ENCODE assay signal across 14 cellular contexts in the genomic region with DNA sequence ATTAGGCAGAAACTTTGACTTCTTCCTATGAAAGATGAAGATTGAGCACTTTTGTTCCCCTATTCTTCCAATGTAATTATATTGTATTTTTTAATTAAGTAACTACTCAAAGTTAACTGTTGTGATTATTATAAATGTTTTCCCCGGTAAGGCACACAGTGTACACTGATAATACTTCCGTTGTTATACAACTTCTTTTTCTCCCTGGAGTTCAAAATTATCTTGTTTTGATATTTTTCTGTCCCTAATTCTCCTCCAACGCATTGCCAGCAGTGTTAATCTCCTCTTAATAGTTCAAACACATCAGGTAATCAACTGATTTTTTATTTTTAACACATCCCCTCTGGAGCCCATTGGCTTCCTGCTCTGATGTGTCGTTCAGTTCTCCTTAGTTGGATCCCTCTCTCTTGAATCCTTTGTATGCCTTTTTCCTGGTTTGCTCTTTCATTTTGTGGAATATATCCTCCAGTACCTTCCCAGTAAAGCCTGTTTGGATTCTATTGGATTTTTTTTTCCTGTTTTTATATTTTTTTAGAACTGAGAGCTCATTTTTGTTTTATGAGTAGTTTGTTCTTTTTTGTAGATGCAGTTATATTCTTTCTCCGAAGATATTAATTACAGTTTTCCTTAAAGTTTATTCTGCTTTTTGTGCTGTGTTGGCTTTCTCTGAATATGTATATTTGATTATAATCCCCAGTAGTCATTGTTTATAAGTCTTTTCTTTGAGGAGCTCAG. TPM values are rescaled to one million over a fixed set of nuclear protein-coding genes. Genes with fewer than 3 reads are reported as not detected.
A peak's percentile ranks its signal among the peaks of the same experiment; 100 is the strongest.
DNase-seq lines count a peak whose midpoint lies in the region; ATAC-seq, FAIRE-seq and TF ChIP-seq lines count a peak whose summit lies in the region.
"Had no signal": no experiment of that assay in that cellular context is flagged by ENCODE, and none has a peak within 500 bp of the region (broad histone marks: within the 10 kb centered on the region; RNA-seq: fewer than 3 reads in every experiment).

No MANE protein-coding gene starts in this region.

- H3K4me1 Mint-ChIP-seq in progenitor cell of endocrine pancreas (ENCODE audit: low read depth), result peaks cover 18% of the 10 kb centered on the region
- H3K4me1 Mint-ChIP-seq: immature natural killer cell; naive thymus-derived CD8-positive, alpha-beta T cell had no signal

- peak overlapping the region; percentile 60 for H3K4me2 ChIP-seq in A549

- no peak overlapping the region for H3K27ac Mint-ChIP-seq in progenitor cell of endocrine pancreas
- H3K27ac Mint-ChIP-seq: activated naive CD8-positive, alpha-beta T cell; immature natural killer cell; naive thymus-derived CD8-positive, alpha-beta T cell had no signal

- H3K27me3 Mint-ChIP-seq in progenitor cell of endocrine pancreas, result no peaks in the 10 kb centered on the region
- H3K27me3 Mint-ChIP-seq: activated naive CD8-positive, alpha-beta T cell; naive thymus-derived CD8-positive, alpha-beta T cell had no signal

- peak overlapping the region; percentile 67 to 89 for H3K27ac ChIP-seq in A549
- peak overlapping the region; percentile 90 for H3K27ac ChIP-seq in SJSA1
- peak overlapping the region in 8 of 10 donors; percentile 24 to 75 (median 42) for H3K27ac ChIP-seq in heart right ventricle
- peak overlapping the region; percentile 61 for H3K27ac ChIP-seq in rectal smooth muscle tissue (ENCODE audit: low read depth, low read length)
- H3K27ac ChIP-seq in A673 (ENCODE audit: low read depth, low read length, poor library complexity, severe bottlenecking), result no peak overlapping the region

- no peaks in the 10 kb centered on the region for H3K36me3 ChIP-seq in SJSA1
- H3K36me3 ChIP-seq in heart right ventricle, result no peaks in the 10 kb centered on the region
- H3K36me3 ChIP-seq in rectal smooth muscle tissue (ENCODE audit: control insufficient read depth, insufficient read depth, low read length), result no peaks in the 10 kb centered on the region
- no peaks in the 10 kb centered on the region for H3K36me3 ChIP-seq in A673 (ENCODE audit: insufficient read depth, low read length, poor library complexity, severe bottlenecking)

- H3K27me3 ChIP-seq in SJSA1 (replicated peaks) (no peaks in the 10 kb centered on the region), heart right ventricle (no peaks in the 10 kb centered on the region), rectal smooth muscle tissue (ENCODE audit: control insufficient read depth, insufficient read depth, low read length) (no peaks in the 10 kb centered on the region), A673 (replicated peaks; ENCODE audit: insufficient read depth, low read depth, low read length, poor library complexity) (no peaks in the 10 kb centered on the region)

- TF ChIP-seq EP300 in A549 (IDR thresholded peaks at IDR 0.05), result no peak

- ATAC-seq in A549 (no peak), heart right ventricle (peak in 2 of 8 donors; percentile 6 to 35)
- ATAC-seq: naive thymus-derived CD8-positive, alpha-beta T cell had no signal

- intact Hi-C loops in heart right ventricle (cut with DNase I) (loop anchor here in 2 of 10 donors (5.0 kb wide), 1 partner anchor 37 kb away; a partner anchor contains a TSS), A673 (cut with micrococcal nuclease; ENCODE audit: unreplicated experiment) (no loop called here)

- no peak for TF ChIP-seq POLR2A in A549 (IDR thresholded peaks at IDR 0.05; ENCODE audit: low read length)

- H3K4me3 ChIP-seq in A549, result no peak overlapping the region
- H3K4me3 ChIP-seq in SJSA1, result no peak overlapping the region
- peak overlapping the region in 1 of 10 donors; percentile 16 for H3K4me3 ChIP-seq in heart right ventricle
- no peak overlapping the region for H3K4me3 ChIP-seq in rectal smooth muscle tissue (ENCODE audit: low read length)
- H3K4me3 ChIP-seq in A673 (ENCODE audit: low read depth, low read length, poor library complexity, severe bottlenecking), result no peak overlapping the region

- H3K9ac ChIP-seq in rectal smooth muscle tissue (ENCODE audit: low read length), result no peak overlapping the region

- POLR2A ChIA-PET in A549 (lab: Yijun Ruan, JAX) (no interaction called here), A673 (lab: Charles Lee; ENCODE audit: low non-redundant PET) (no interaction called here)

- H3K9me3 ChIP-seq in A549 (no peaks in the 10 kb centered on the region), SJSA1 (replicated peaks) (no peaks in the 10 kb centered on the region), heart right ventricle (no peaks in the 10 kb centered on the region), A673 (ENCODE audit: low read depth, low read length, poor library complexity, severe bottlenecking) (no peaks in the 10 kb centered on the region)

- H3K9me3 Mint-ChIP-seq in progenitor cell of endocrine pancreas (ENCODE audit: low read depth), result no peaks in the 10 kb centered on the region
- H3K9me3 Mint-ChIP-seq: immature natural killer cell; naive thymus-derived CD8-positive, alpha-beta T cell had no signal

- no TSS peak for BruUV-seq in A673 (replicated peaks; lab: Mats Ljungman, UMichigan)

- peaks cover 83% of the 10 kb centered on the region for H3K4me1 ChIP-seq in A549
- H3K4me1 ChIP-seq in SJSA1 (replicated peaks), result peaks cover 29% of the 10 kb centered on the region
- peaks cover 5 to 63% (median 38%) of the 10 kb centered on the region in 9 donors for H3K4me1 ChIP-seq in heart right ventricle
- peaks cover 31% of the 10 kb centered on the region for H3K4me1 ChIP-seq in rectal smooth muscle tissue (ENCODE audit: control insufficient read depth, insufficient read depth, low read length)
- H3K4me1 ChIP-seq in A673 (ENCODE audit: insufficient read depth, low read length, poor library complexity, severe bottlenecking), result no peaks in the 10 kb centered on the region

- TF ChIP-seq RAD21 in A549 (conservative IDR thresholded peaks at IDR 0.05 in 1 of 2, IDR thresholded peaks at IDR 0.05 in 1 of 2), result no peak

- H3K4me3 Mint-ChIP-seq in progenitor cell of endocrine pancreas (ENCODE audit: low read depth), result no peak overlapping the region
- H3K4me3 Mint-ChIP-seq: activated naive CD8-positive, alpha-beta T cell; immature natural killer cell; naive thymus-derived CD8-positive, alpha-beta T cell had no signal

- TF ChIP-seq CTCF in A549 (IDR thresholded peaks at IDR 0.05) (no peak), heart right ventricle (IDR thresholded peaks at IDR 0.05) (no peak), progenitor cell of endocrine pancreas (IDR thresholded peaks at IDR 0.05; ENCODE audit: unreplicated experiment) (no peak), A673 (conservative IDR thresholded peaks at IDR 0.05; ENCODE audit: low read depth, low read length) (no peak)

- CTCF ChIA-PET in A549 (lab: Yijun Ruan, JAX), result interaction anchor here (0.8 to 1.4 kb wide), 3 partner anchors 20 to 42 kb away, joined by 3 to 8 read pairs (median 4); no protein-coding TSS in a partner anchor
- CTCF ChIA-PET in A673 (lab: Charles Lee), result no interaction called here

- FAIRE-seq in A549 (lab: Jason Lieb, UNC), result no peak
- FAIRE-seq: D721Med had no signal

- 71% methylated on average over 5 of the region's 5 CpGs for WGBS in A549 (ENCODE audit: missing lambda C conversion rate)
- 45 to 56% methylated on average over 5 of the region's 5 CpGs for WGBS in heart right ventricle, 2 donors

- H3K36me3 Mint-ChIP-seq in progenitor cell of endocrine pancreas (ENCODE audit: insufficient read depth), result no peaks in the 10 kb centered on the region

- DNase-seq in A549 (ENCODE audit: low read depth in 1 of 2, low spot score in 1 of 2) (no peak), SJSA1 (ENCODE audit: low read depth in 1 of 2, low spot score in 2 of 2) (peak in 1 of 2 experiments; percentile 68), heart right ventricle (no peak), cortex of kidney (lab: John Stamatoyannopoulos, UW) (no peak), SIG-M5 (lab: John Stamatoyannopoulos, UW) (no peak), progenitor cell of endocrine pancreas (ENCODE audit: low spot score, unreplicated experiment) (no peak), A673 (ENCODE audit: low spot score) (no peak)
- DNase-seq: activated CD8-positive, alpha-beta memory T cell treated with anti-CD3 and anti-CD28 coated beads, Interleukin-2, amount 50 U/mL, for 4 hours; immature natural killer cell; naive thymus-derived CD8-positive, alpha-beta T cell; T-helper 1 cell had no signal

TF ChIP-seq in A549, 52 proteins besides CTCF, POLR2A, EP300 and RAD21 (continues in another document):
- TF ChIP-seq CHD2 (IDR thresholded peaks at IDR 0.05; ENCODE audit: low read length, partially characterized antibody) (no peak), ZFP36 (IDR thresholded peaks at IDR 0.05; ENCODE audit: borderline replicate concordance, partially characterized antibody) (no peak), TP53 (CRISPR knock-in tag; IDR thresholded peaks at IDR 0.05) (no peak), HOXA7 (CRISPR knock-in tag; IDR thresholded peaks at IDR 0.05) (no peak), TFCP2L1 (CRISPR knock-in tag; IDR thresholded peaks at IDR 0.05) (no peak), JUN (IDR thresholded peaks at IDR 0.05) (no peak)

RNA-seq across cellular contexts. Expression of a gene that starts 32.2 kb away (rescaled TPM):
- polyA plus RNA-seq in A549 (2011; rRNA removed) (41.9 and 53.2 TPM in 2 replicates), A549 (2017; fragmentation: RNase III; extraction: RNeasy Plus Mini Kit Qiagen cat#74134 plus additional on column Dnase treatment) (39.5 to 41.5 TPM (median 39.7 TPM) in 3 replicates), heart right ventricle (10 to 100 TPM; 11.3 to 26.4 TPM)
- polyA plus RNA-seq in A549 (2012; cell fraction: cytosol; rRNA removed), result 17.0 and 20.8 TPM in 2 replicates
- polyA plus RNA-seq in A549 (2012; cell fraction: nucleus; rRNA removed), result 12.3 and 18.8 TPM in 2 replicates
- 20.3 and 25.4 TPM in 2 replicates for polyA minus RNA-seq in A549 (2011; rRNA and poly(A)+ RNA removed)
- total RNA-seq in SJSA1 (2014; rRNA removed; shearing (Covaris generic)), result 46.4 and 55.9 TPM in 2 replicates
- total RNA-seq in heart right ventricle (10 to 100 TPM; 20.8 to 45.5 (median 23.9) TPM), progenitor cell of endocrine pancreas (17.6 and 17.8 TPM in 2 replicates), A673 (2021) (15.2 and 16.1 TPM in 2 replicates)

RNA-seq across cellular contexts. Expression of a gene that starts 37.4 kb away (rescaled TPM):
- polyA plus RNA-seq in A549 (2011; rRNA removed) (33.4 and 38.4 TPM in 2 replicates), A549 (2017; fragmentation: RNase III; extraction: RNeasy Plus Mini Kit Qiagen cat#74134 plus additional on column Dnase treatment) (8.5 to 16.6 TPM (median 10.9 TPM) in 3 replicates), heart right ventricle (10 to 100 TPM in 1 of 2 donors, 1 to 10 TPM in 1; 5.4 to 23.3 TPM)
- 2.5 and 3.5 TPM in 2 replicates for polyA plus RNA-seq in A549 (2012; cell fraction: cytosol; rRNA removed)
- 5.2 and 5.5 TPM in 2 replicates for polyA plus RNA-seq in A549 (2012; cell fraction: nucleus; rRNA removed)
- polyA minus RNA-seq in A549 (2011; rRNA and poly(A)+ RNA removed), result 2.9 and 3.5 TPM in 2 replicates
- total RNA-seq in SJSA1 (2014; rRNA removed; shearing (Covaris generic)), result 0.66 and 4.9 TPM in 2 replicates
- total RNA-seq in heart right ventricle (10 to 100 TPM in 3 of 10 donors, 1 to 10 TPM in 4, under 1 TPM in 3; 0.32 to 99.0 (median 2.2) TPM), progenitor cell of endocrine pancreas (1.1 and 3.3 TPM in 2 replicates), A673 (2021) (0.15 TPM in 1 of 2 replicates, not detected in the other)
- total RNA-seq: naive thymus-derived CD8-positive, alpha-beta T cell had no signal
- polyA plus RNA-seq: immature natural killer cell; naive thymus-derived CD8-positive, alpha-beta T cell had no signal
